ENCODE assay signal across 8 cellular contexts in genomic region chr6:131061771-131062160, GRCh38. TPM values are rescaled to one million over a fixed set of nuclear protein-coding genes. Genes with fewer than 3 reads are reported as not detected.
A peak's percentile ranks its signal among the peaks of the same experiment; 100 is the strongest.
DNase-seq lines count a peak whose midpoint lies in the region; ATAC-seq, FAIRE-seq and TF ChIP-seq lines count a peak whose summit lies in the region.

No MANE protein-coding gene starts in this region.

- dilution Hi-C loops in endothelial cell of umbilical vein (cut with MboI; ENCODE audit: extremely low pct_ligation_motif_present, low sequenced_read_pairs): no loop called here

- peaks cover 5% of the 10 kb centered on the region for H4K20me1 ChIP-seq in DND-41 (ENCODE audit: insufficient read depth, low read length)
- no peaks in the 10 kb centered on the region for H4K20me1 ChIP-seq in PC-9 (ENCODE audit: insufficient read depth)
- H4K20me1 ChIP-seq in endothelial cell of umbilical vein (replicated peaks; ENCODE audit: control insufficient read depth, extremely low read depth, insufficient read depth, low read length): no peaks in the 10 kb centered on the region

- peak; percentile 31 for FAIRE-seq in endothelial cell of umbilical vein (lab: Jason Lieb, UNC)

- BruUV-seq in PC-9 (replicated peaks; lab: Mats Ljungman, UMichigan) (no TSS peak), endothelial cell of umbilical vein (replicated peaks; lab: Mats Ljungman, UMichigan) (no TSS peak)

- H3F3A ChIP-seq in PC-9 (ENCODE audit: insufficient read depth, low read depth): peaks cover 18% of the 10 kb centered on the region; the same call in 1 of the 2 replicates

- no peak for TF ChIP-seq CTCF in DND-41 (IDR thresholded peaks at IDR 0.05; ENCODE audit: borderline replicate concordance, extremely low read depth, low read length, poor library complexity, severe bottlenecking)
- no peak for TF ChIP-seq CTCF in PC-9 (conservative IDR thresholded peaks at IDR 0.05)
- no peak for TF ChIP-seq CTCF in endothelial cell of umbilical vein (IDR thresholded peaks at IDR 0.05; ENCODE audit: extremely low read depth in 1 of 2, insufficient read depth in 1 of 2, low read depth in 1 of 2, low read length in 2 of 2)
- no peak for TF ChIP-seq CTCF in ovary (IDR thresholded peaks at IDR 0.05)

- H3K4me3 ChIP-seq in DND-41 (ENCODE audit: low read depth in 1 of 2, low read length in 2 of 2): peak overlapping the region; percentile 59 to 81; a peak in 3 of 4 replicates
- H3K4me3 ChIP-seq in PC-9: peak overlapping the region; percentile 61
- peak overlapping the region; percentile 83 to 96 (median 89) for H3K4me3 ChIP-seq in endothelial cell of umbilical vein (replicated peaks in 1 of 3; ENCODE audit: insufficient read depth in 1 of 3, low read depth in 1 of 3, low read length in 3 of 3)
- H3K4me3 ChIP-seq in ovary: peak overlapping the region; percentile 98

- H3K4me1 ChIP-seq in DND-41 (ENCODE audit: insufficient read depth, low read length): peaks cover 21% of the 10 kb centered on the region
- H3K4me1 ChIP-seq in PC-9 (replicated peaks; ENCODE audit: insufficient read depth): peaks cover 11% of the 10 kb centered on the region
- H3K4me1 ChIP-seq in endothelial cell of umbilical vein (ENCODE audit: control insufficient read depth, extremely low read depth, insufficient read depth, low read length): peaks cover 10% of the 10 kb centered on the region
- peaks cover 3% of the 10 kb centered on the region for H3K4me1 ChIP-seq in ovary (ENCODE audit: insufficient read depth)

- peak overlapping the region; percentile 82 for H3K9ac ChIP-seq in DND-41 (ENCODE audit: low read depth, low read length)
- peak overlapping the region; percentile 54 for H3K9ac ChIP-seq in endothelial cell of umbilical vein (replicated peaks; ENCODE audit: extremely low read depth, insufficient read depth, low read length)

- no peaks in the 10 kb centered on the region for H3K27me3 ChIP-seq in DND-41 (ENCODE audit: insufficient read depth, low read length, poor library complexity)
- H3K27me3 ChIP-seq in PC-9 (ENCODE audit: insufficient read depth, low read depth): no peaks in the 10 kb centered on the region
- no peaks in the 10 kb centered on the region for H3K27me3 ChIP-seq in endothelial cell of umbilical vein (ENCODE audit: control insufficient read depth in 2 of 2, insufficient read depth in 2 of 2, low read length in 2 of 2)
- H3K27me3 ChIP-seq in ovary: no peaks in the 10 kb centered on the region

- TF ChIP-seq POLR2A in endothelial cell of umbilical vein (IDR thresholded peaks at IDR 0.05; ENCODE audit: low read depth, low read length): no peak
- TF ChIP-seq POLR2A in ovary (IDR thresholded peaks at IDR 0.05): no peak

- POLR2A ChIA-PET in PC-9 (lab: Charles Lee; ENCODE audit: unreplicated experiment) (interaction anchor here (0.7 kb wide), 1 partner anchor 76 kb away, joined by 21 read pairs; no protein-coding TSS in a partner anchor), endothelial cell of umbilical vein (lab: Charles Lee) (no interaction called here)

- WGBS in ovary, 3 donors: 4 to 7% (median 5%) methylated on average over 10 of the region's 10 CpGs

- no peaks in the 10 kb centered on the region for H3K9me1 ChIP-seq in endothelial cell of umbilical vein (replicated peaks; ENCODE audit: control insufficient read depth, extremely low read depth, insufficient read depth, low read length)

- H3K27ac ChIP-seq in DND-41 (ENCODE audit: low read length) (peak overlapping the region; percentile 38; the same call in 1 of the 2 replicates), PC-9 (no peak overlapping the region), endothelial cell of umbilical vein (ENCODE audit: insufficient read depth, low read depth, low read length) (no peak overlapping the region), ovary (peak overlapping the region; percentile 65 to 81)

- H3K9me2 ChIP-seq in PC-9 (ENCODE audit: insufficient read depth): no peaks in the 10 kb centered on the region

- H3K79me2 ChIP-seq in DND-41 (ENCODE audit: insufficient read depth, low read length) (peaks cover 57% of the 10 kb centered on the region), PC-9 (ENCODE audit: low read depth) (peaks cover 17% of the 10 kb centered on the region; the same call in 1 of the 2 replicates), endothelial cell of umbilical vein (ENCODE audit: control insufficient read depth, insufficient read depth, low read length) (peaks cover 55% of the 10 kb centered on the region)

- H3K4me2 ChIP-seq in DND-41 (ENCODE audit: insufficient read depth, low read length): peak overlapping the region; percentile 85
- H3K4me2 ChIP-seq in PC-9: peak overlapping the region; percentile 92
- peak overlapping the region; percentile 62 for H3K4me2 ChIP-seq in endothelial cell of umbilical vein (ENCODE audit: insufficient read depth, low read length)

- H3K9me3 ChIP-seq in DND-41 (ENCODE audit: insufficient read depth, low read length, severe bottlenecking) (peaks cover 3% of the 10 kb centered on the region), PC-9 (ENCODE audit: insufficient read depth, low read depth) (no peaks in the 10 kb centered on the region; the same call in 1 of the 2 replicates), endothelial cell of umbilical vein (replicated peaks; ENCODE audit: control insufficient read depth, insufficient read depth, low read length) (no peaks in the 10 kb centered on the region), ovary (no peaks in the 10 kb centered on the region)

- no peaks in the 10 kb centered on the region; the same call in 1 of the 2 replicates for H3K36me3 ChIP-seq in DND-41 (ENCODE audit: insufficient read depth, low read length)
- no peaks in the 10 kb centered on the region for H3K36me3 ChIP-seq in PC-9 (ENCODE audit: low read depth)
- no peaks in the 10 kb centered on the region for H3K36me3 ChIP-seq in endothelial cell of umbilical vein (ENCODE audit: control insufficient read depth in 2 of 2, extremely low read depth in 1 of 2, insufficient read depth in 2 of 2, low read length in 2 of 2)
- H3K36me3 ChIP-seq in ovary: no peaks in the 10 kb centered on the region

- no peak for TF ChIP-seq EP300 in ovary (IDR thresholded peaks at IDR 0.05)

- ATAC-seq in DND-41 (ENCODE audit: insufficient read depth, low read depth): no peak
- no peak for ATAC-seq in HG02870 (IDR thresholded peaks at IDR 0.05; ENCODE audit: unreplicated experiment)
- no peak for ATAC-seq in HG02884 (IDR thresholded peaks at IDR 0.05; ENCODE audit: unreplicated experiment)

- CTCF ChIA-PET in PC-9 (lab: Charles Lee): interaction anchor here (0.6 kb wide), 1 partner anchor 94 kb away, joined by 4 read pairs; no protein-coding TSS in a partner anchor
- CTCF ChIA-PET in endothelial cell of umbilical vein (lab: Charles Lee): interaction anchor here (0.8 to 4.0 kb wide), 4 partner anchors 11 to 176 kb away, joined by 3 to 22 read pairs (median 4); no protein-coding TSS in a partner anchor

- H2AFZ ChIP-seq in DND-41 (ENCODE audit: low read depth, low read length): peak overlapping the region; percentile 54; the same call in 1 of the 2 replicates
- peak overlapping the region; percentile 95; the same call in 1 of the 2 replicates for H2AFZ ChIP-seq in PC-9
- H2AFZ ChIP-seq in endothelial cell of umbilical vein (ENCODE audit: low read depth, low read length): no peak overlapping the region

- no peak for DNase-seq in DND-41
- DNase-seq in PC-9: no peak
- no peak for DNase-seq in endothelial cell of umbilical vein (ENCODE audit: low read depth, low spot score)
- no peak for DNase-seq in ovary
- no peak for DNase-seq in NCI-H446 treated with DMSO at 0.1 percent for 48 hours (lab: John Stamatoyannopoulos, UW)
- DNase-seq in NCI-H226: no peak

- intact Hi-C loops in PC-9 (cut with micrococcal nuclease; ENCODE audit: unreplicated experiment): loop anchor here (2.0 kb wide), 2 partner anchors 41 to 177 kb away; no protein-coding TSS in a partner anchor
- intact Hi-C loops in endothelial cell of umbilical vein (cut with micrococcal nuclease): loop anchor here (1.0 to 2.0 kb wide), 5 partner anchors 10 to 1571 kb away; no protein-coding TSS in a partner anchor
- intact Hi-C loops in ovary (cut with DNase I): loop anchor here in 2 of 4 donors (5.0 to 10.0 kb wide), 3 partner anchors 44 to 177 kb away; no protein-coding TSS in a partner anchor

TF ChIP-seq in endothelial cell of umbilical vein, 7 proteins besides CTCF, POLR2A, EP300 and RAD21:
- TF ChIP-seq POLR2AphosphoS5 (IDR thresholded peaks at IDR 0.05; ENCODE audit: insufficient read depth, low read depth, low read length): no peak

RNA-seq across cellular contexts. Expression of gene EPB41L2, which starts 1.3 kb away (rescaled TPM):
- total RNA-seq in PC-9 (2021): 59.1 and 67.4 TPM in 2 replicates
- 84.8 and 87.7 TPM in 2 replicates for total RNA-seq in endothelial cell of umbilical vein
- 19.2 and 26.5 TPM in 2 replicates for polyA plus RNA-seq in endothelial cell of umbilical vein
- polyA plus RNA-seq in endothelial cell of umbilical vein (2011; cell fraction: cytosol; rRNA removed): 34.7 and 35.5 TPM in 2 replicates
- polyA plus RNA-seq in endothelial cell of umbilical vein (2011; cell fraction: nucleus; rRNA removed): 191 and 235 TPM in 2 replicates
- 57.9 and 112 TPM in 2 replicates for polyA plus RNA-seq in endothelial cell of umbilical vein (2012)
- 98.9 and 116 TPM in 2 replicates for polyA minus RNA-seq in endothelial cell of umbilical vein
- polyA minus RNA-seq in endothelial cell of umbilical vein (2011; cell fraction: cytosol; rRNA and poly(A)+ RNA removed): 12.1 TPM
- polyA minus RNA-seq in endothelial cell of umbilical vein (2011; cell fraction: nucleus; rRNA and poly(A)+ RNA removed): 144 and 216 TPM in 2 replicates
- 100 to 1,000 TPM; 113 to 256 (median 204) TPM for total RNA-seq in ovary
- polyA plus RNA-seq in ovary: 100 to 1,000 TPM in 1 of 2 donors, 10 to 100 TPM in 1; 49.8 to 294 TPM

Comparison
In these comparisons a context has a peak if more than half of its experiments do, and no peak if none do; other contexts are left out.
1. H3K27ac ChIP-seq: peak in DND-41 (single experiment) and ovary (2 of 2); none in PC-9 (single experiment) and endothelial cell of umbilical vein (single experiment).
2. Peak in every context shown above with its lines, with median percentiles within 50 percentile points of each other: H3K4me2 ChIP-seq and H3K4me3 ChIP-seq.